10 cellular contexts compared by ENCODE assay signal in genomic region chr12:53427905-53428594, GRCh38. TPM values are rescaled to one million over a fixed set of nuclear protein-coding genes. Genes with fewer than 3 reads are reported as not detected.
DNase-seq lines count a peak whose midpoint lies in the region; ATAC-seq and TF ChIP-seq lines count a peak whose summit lies in the region.
"Had no signal": no experiment of that assay in that cellular context is flagged by ENCODE, and none has a peak within 500 bp of the region (broad histone marks: within the 10 kb centered on the region; RNA-seq: fewer than 3 reads in every experiment).

No MANE protein-coding gene starts in this region.

- H3K4me3 ChIP-seq in GM12865 (ENCODE audit: low read depth, low read length), result no peak overlapping the region
- no peak overlapping the region for H3K4me3 ChIP-seq in Panc1 (ENCODE audit: low read depth in 2 of 2, low read length in 2 of 2)
- H3K4me3 ChIP-seq in dorsolateral prefrontal cortex, result no peak overlapping the region
- H3K4me3 ChIP-seq: lung, Peyer's patch had no signal

- intact Hi-C loops in Panc1 (cut with micrococcal nuclease; ENCODE audit: unreplicated experiment), result no loop called here
- intact Hi-C loops in left ventricle myocardium superior (cut with micrococcal nuclease), result no loop called here
- intact Hi-C loops in dorsolateral prefrontal cortex (cut with DNase I), result no loop called here

- no peaks in the 10 kb centered on the region for H3K9me3 Mint-ChIP-seq in endothelial cell (ENCODE audit: unreplicated experiment)

- in situ Hi-C loops in Panc1 (cut with HindIII; ENCODE audit: low pct_unique_long_range_greater_than_20kb, low sequenced_read_pairs), result no loop called here

- H3K4me3 Mint-ChIP-seq in endothelial cell (ENCODE audit: unreplicated experiment), result no peak overlapping the region

- no peaks in the 10 kb centered on the region for H3K4me1 Mint-ChIP-seq in endothelial cell (ENCODE audit: unreplicated experiment)

- H3K27ac Mint-ChIP-seq in endothelial cell (ENCODE audit: unreplicated experiment), result peak overlapping the region; percentile 46

- H3K27ac ChIP-seq in Panc1 (ENCODE audit: low read length) (no peak overlapping the region), dorsolateral prefrontal cortex (no peak overlapping the region)

- H3K9me3 ChIP-seq in Panc1 (ENCODE audit: control insufficient read depth, insufficient read depth, low read depth, low read length), result no peaks in the 10 kb centered on the region
- H3K9me3 ChIP-seq: Peyer's patch had no signal

- H3K27me3 ChIP-seq in Panc1 (ENCODE audit: control insufficient read depth, insufficient read depth, low read length) (no peaks in the 10 kb centered on the region), dorsolateral prefrontal cortex (no peaks in the 10 kb centered on the region)
- H3K27me3 ChIP-seq: Peyer's patch had no signal

- no peaks in the 10 kb centered on the region for H3K36me3 ChIP-seq in Panc1 (ENCODE audit: control insufficient read depth, insufficient read depth, low read length)
- H3K36me3 ChIP-seq: Peyer's patch had no signal

- H3K27me3 Mint-ChIP-seq in endothelial cell (ENCODE audit: unreplicated experiment), result no peaks in the 10 kb centered on the region

- POLR2A ChIA-PET in Panc1 (lab: Charles Lee), result interaction anchor here (0.7 to 0.9 kb wide), 2 partner anchors 8 to 50 kb away, joined by 3 read pairs; no protein-coding TSS in a partner anchor

- TF ChIP-seq CTCF in GM12865 (IDR thresholded peaks at IDR 0.05; ENCODE audit: insufficient read depth, low read depth, low read length, missing control alignments) (no peak), Panc1 (IDR thresholded peaks at IDR 0.05) (no peak), endothelial cell (IDR thresholded peaks at IDR 0.05; ENCODE audit: unreplicated experiment) (no peak), dorsolateral prefrontal cortex (IDR thresholded peaks at IDR 0.05 in 54 of 56, conservative IDR thresholded peaks at IDR 0.05 in 2 of 56; ENCODE audit: low read depth in 1 of 56, partially characterized antibody in 56 of 56) (no peak)

- no peaks in the 10 kb centered on the region for H3K36me3 Mint-ChIP-seq in endothelial cell (ENCODE audit: low read depth, unreplicated experiment)

- ATAC-seq in Panc1, result peak; percentile 88
- ATAC-seq in left ventricle myocardium superior, result no peak
- no peak for ATAC-seq in GM18502 (IDR thresholded peaks at IDR 0.05; ENCODE audit: poor library complexity, unreplicated experiment)

- CTCF ChIA-PET in Panc1 (lab: Charles Lee), result interaction anchor here (1.9 kb wide), 1 partner anchor 76 kb away, joined by 6 read pairs; no protein-coding TSS in a partner anchor

- H3K4me1 ChIP-seq in Panc1 (ENCODE audit: control insufficient read depth, insufficient read depth, low read length), result peaks cover 6% of the 10 kb centered on the region; the same call in 1 of the 2 replicates
- H3K4me1 ChIP-seq: Peyer's patch had no signal

- DNase-seq in GM12865 (ENCODE audit: low read depth) (peak; percentile 16), Panc1 (ENCODE audit: low read depth, low spot score) (peak; percentile 96), endothelial cell (ENCODE audit: low spot score) (no peak), left ventricle myocardium superior (no peak), dorsolateral prefrontal cortex (no peak), globus pallidus (ENCODE audit: low spot score) (no peak)
- peak; percentile 23 for DNase-seq in stimulated activated CD4-positive, alpha-beta T cell treated with anti-CD3 and anti-CD28 coated beads, Interleukin-12 subunit alpha, Interleukin-12 subunit beta, amount 100 ng/mL, for 4 hours

- no TSS peak for BruUV-seq in Panc1 (replicated peaks; lab: Mats Ljungman, UMichigan)

RNA-seq across cellular contexts. Expression of gene AMHR2, which starts 4.4 kb away (rescaled TPM):
- 0.13 TPM for total RNA-seq in Panc1 (2021; ENCODE audit: unreplicated experiment)
- polyA plus RNA-seq in Panc1 (2012; ENCODE audit: insufficient read length), result not detected
- total RNA-seq in endothelial cell (ENCODE audit: unreplicated experiment), result 1.3 TPM
- total RNA-seq in left ventricle myocardium superior, result not detected
- 1 to 10 TPM in 1 of 120 experiments, under 1 TPM in 2, not detected in 117; 0.31 to 1.1 (median 0.55) TPM for total RNA-seq in dorsolateral prefrontal cortex

RNA-seq across cellular contexts. Expression of gene PRR13, which starts 13.5 kb away (rescaled TPM):
- total RNA-seq in Panc1 (2021; ENCODE audit: unreplicated experiment) (454 TPM), endothelial cell (ENCODE audit: unreplicated experiment) (131 TPM), left ventricle myocardium superior (56.1 TPM), dorsolateral prefrontal cortex (100 to 1,000 TPM in 41 of 120 experiments, 10 to 100 TPM in 79; 52.9 to 141 (median 93.1) TPM)
- polyA plus RNA-seq in Panc1 (2012; ENCODE audit: insufficient read length), result 425 TPM

RNA-seq across cellular contexts. Expression of gene PCBP2, which starts 23.9 kb away (rescaled TPM):
- total RNA-seq in Panc1 (2021; ENCODE audit: unreplicated experiment) (836 TPM), endothelial cell (ENCODE audit: unreplicated experiment) (1,084 TPM), left ventricle myocardium superior (557 TPM), dorsolateral prefrontal cortex (100 to 1,000 TPM; 394 to 594 (median 494) TPM)
- polyA plus RNA-seq in Panc1 (2012; ENCODE audit: insufficient read length), result 703 TPM

RNA-seq across cellular contexts. Expression of gene SP1, which starts 48.1 kb away (rescaled TPM):
- total RNA-seq in Panc1 (2021; ENCODE audit: unreplicated experiment), result 81.0 TPM
- polyA plus RNA-seq in Panc1 (2012; ENCODE audit: insufficient read length), result 33.6 TPM
- 69.5 TPM for total RNA-seq in endothelial cell (ENCODE audit: unreplicated experiment)
- total RNA-seq in left ventricle myocardium superior, result 30.1 TPM
- 10 to 100 TPM; 22.5 to 63.4 (median 36.0) TPM for total RNA-seq in dorsolateral prefrontal cortex

Comparison
In these comparisons a context has a peak if more than half of its experiments do, and no peak if none do; other contexts are left out.
1. DNase-seq: peak in GM12865 (single experiment), Panc1 (single experiment) and stimulated activated CD4-positive, alpha-beta T cell treated with anti-CD3 and anti-CD28 coated beads, Interleukin-12 subunit alpha, Interleukin-12 subunit beta, amount 100 ng/mL, for 4 hours (single experiment); none in endothelial cell (single experiment), left ventricle myocardium superior (single experiment), dorsolateral prefrontal cortex (0 of 10) and globus pallidus (single experiment).